16 cellular contexts compared by ENCODE assay signal in the genomic region with DNA sequence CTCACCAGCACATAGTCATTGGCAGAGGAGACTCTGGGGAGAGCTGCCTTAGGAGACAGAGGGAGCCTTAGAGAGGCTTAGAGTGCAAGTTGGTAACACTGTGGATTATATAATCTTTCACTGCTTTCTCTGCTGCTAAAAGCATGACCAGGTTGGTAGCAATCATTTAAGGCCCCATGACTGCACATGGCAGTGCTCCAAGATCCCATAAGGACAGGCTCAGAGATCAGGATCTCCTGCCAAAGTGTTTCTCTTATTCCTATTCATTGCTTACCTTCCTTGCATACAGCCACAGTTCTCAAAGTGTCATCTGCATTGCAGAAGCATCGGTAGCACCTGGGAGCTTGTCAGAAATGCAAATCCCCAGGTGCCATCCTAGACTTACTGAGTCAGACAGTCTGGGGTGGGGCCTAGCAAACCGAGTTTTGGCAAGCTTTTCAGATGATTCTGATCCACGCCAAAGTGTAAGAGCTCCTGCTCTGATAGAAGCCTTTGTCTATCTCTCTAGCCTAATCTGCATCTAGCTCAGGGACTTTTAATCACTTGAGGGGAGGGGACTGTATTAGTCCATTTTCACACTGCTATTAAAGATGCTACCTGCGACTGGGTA.
DNase-seq lines count a peak whose midpoint lies in the region; ATAC-seq and TF ChIP-seq lines count a peak whose summit lies in the region.
"Had no signal": no experiment of that assay in that cellular context is flagged by ENCODE, and none has a peak within 500 bp of the region (broad histone marks: within the 10 kb centered on the region; RNA-seq: fewer than 3 reads in every experiment).

No MANE protein-coding gene starts in this region.

- peak; percentile 6 for DNase-seq in NCI-H2029 (lab: John Stamatoyannopoulos, UW)
- DNase-seq in NCI-H2029 treated with DMSO at 0.1 percent for 48 hours (lab: John Stamatoyannopoulos, UW) = no peak
- peak; percentile 88 for DNase-seq in NCI-H1694 treated with DMSO at 0.1 percent for 48 hours (lab: John Stamatoyannopoulos, UW)
- DNase-seq in WTC11 (ENCODE audit: low spot score) = no peak
- peak; percentile 7 for DNase-seq in pons (ENCODE audit: low spot score)
- no peak for DNase-seq in activated naive CD4-positive, alpha-beta T cell treated with anti-CD3 and anti-CD28 coated beads, Interleukin-2, amount 50 U/mL, for 72 hours (ENCODE audit: low spot score in 2 of 2)
- DNase-seq: 8988T, DMS53, HCEC 1CT, IMR-90, NCI-H146, NCI-H446, NCI-H774, SIG-M5 had no signal

- peaks cover 3% of the 10 kb centered on the region; the same call in 1 of the 2 replicates for H3K9me3 Mint-ChIP-seq in WTC11
- peaks cover 16 to 30% of the 10 kb centered on the region in 2 donors for H3K9me3 Mint-ChIP-seq in activated naive CD4-positive, alpha-beta T cell treated with anti-CD3 and anti-CD28 coated beads, Interleukin-2, amount 50 U/mL, for 72 hours

- H3K4me1 Mint-ChIP-seq in WTC11 = peaks cover 57% of the 10 kb centered on the region

- no peak for TF ChIP-seq CTCF in WTC11 (IDR thresholded peaks at IDR 0.05)

- H3K4me3 Mint-ChIP-seq in WTC11 = no peak overlapping the region

- H3K27ac Mint-ChIP-seq in WTC11 = peak overlapping the region; percentile 47; the same call in 1 of the 2 replicates
- H3K27ac Mint-ChIP-seq in activated naive CD4-positive, alpha-beta T cell treated with anti-CD3 and anti-CD28 coated beads, Interleukin-2, amount 50 U/mL, for 72 hours = no peak overlapping the region

- POLR2A ChIA-PET in WTC11 (lab: Charles Lee) = no interaction called here

- H3K36me3 Mint-ChIP-seq in WTC11 = 0 out of 2 replicates have a peak, but pooled peaks cover 3% of the 10 kb centered on the region
- peaks cover 9 to 18% of the 10 kb centered on the region in 2 donors for H3K36me3 Mint-ChIP-seq in activated naive CD4-positive, alpha-beta T cell treated with anti-CD3 and anti-CD28 coated beads, Interleukin-2, amount 50 U/mL, for 72 hours

- ATAC-seq in WTC11 = no peak
- ATAC-seq in HG03354 (IDR thresholded peaks at IDR 0.05; ENCODE audit: poor library complexity, severe bottlenecking, unreplicated experiment) = no peak
- no peak for ATAC-seq in GM18870 (IDR thresholded peaks at IDR 0.05; ENCODE audit: unreplicated experiment)
- no peak for ATAC-seq in activated naive CD4-positive, alpha-beta T cell treated with anti-CD3 and anti-CD28 coated beads, Interleukin-2, amount 50 U/mL, for 72 hours

- H3K27me3 Mint-ChIP-seq in WTC11 (ENCODE audit: low read depth) = peaks cover 53% of the 10 kb centered on the region

- CTCF ChIA-PET in WTC11 (lab: Charles Lee) = interaction anchor here (1.9 to 2.2 kb wide), 2 partner anchors 10 to 42 kb away, joined by 6 to 12 read pairs; no protein-coding TSS in a partner anchor

TF ChIP-seq in WTC11, 78 proteins besides CTCF, POLR2A, EP300 and RAD21 (continues in another document):
- no peak for TF ChIP-seq SMAD3 (CRISPR knock-in tag; IDR thresholded peaks at IDR 0.05; ENCODE audit: borderline replicate concordance)
- no peak for TF ChIP-seq PRRX2 (CRISPR knock-in tag; IDR thresholded peaks at IDR 0.05)
- TF ChIP-seq NR1H2 (CRISPR knock-in tag; IDR thresholded peaks at IDR 0.05) = no peak
- TF ChIP-seq, protein P1, sequence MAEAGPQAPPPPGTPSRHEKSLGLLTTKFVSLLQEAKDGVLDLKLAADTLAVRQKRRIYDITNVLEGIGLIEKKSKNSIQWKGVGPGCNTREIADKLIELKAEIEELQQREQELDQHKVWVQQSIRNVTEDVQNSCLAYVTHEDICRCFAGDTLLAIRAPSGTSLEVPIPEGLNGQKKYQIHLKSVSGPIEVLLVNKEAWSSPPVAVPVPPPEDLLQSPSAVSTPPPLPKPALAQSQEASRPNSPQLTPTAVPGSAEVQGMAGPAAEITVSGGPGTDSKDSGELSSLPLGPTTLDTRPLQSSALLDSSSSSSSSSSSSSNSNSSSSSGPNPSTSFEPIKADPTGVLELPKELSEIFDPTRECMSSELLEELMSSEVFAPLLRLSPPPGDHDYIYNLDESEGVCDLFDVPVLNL (CRISPR knock-in tag; IDR thresholded peaks at IDR 0.05; ENCODE audit: borderline replicate concordance, low read depth) = no peak
- TF ChIP-seq, protein P2, sequence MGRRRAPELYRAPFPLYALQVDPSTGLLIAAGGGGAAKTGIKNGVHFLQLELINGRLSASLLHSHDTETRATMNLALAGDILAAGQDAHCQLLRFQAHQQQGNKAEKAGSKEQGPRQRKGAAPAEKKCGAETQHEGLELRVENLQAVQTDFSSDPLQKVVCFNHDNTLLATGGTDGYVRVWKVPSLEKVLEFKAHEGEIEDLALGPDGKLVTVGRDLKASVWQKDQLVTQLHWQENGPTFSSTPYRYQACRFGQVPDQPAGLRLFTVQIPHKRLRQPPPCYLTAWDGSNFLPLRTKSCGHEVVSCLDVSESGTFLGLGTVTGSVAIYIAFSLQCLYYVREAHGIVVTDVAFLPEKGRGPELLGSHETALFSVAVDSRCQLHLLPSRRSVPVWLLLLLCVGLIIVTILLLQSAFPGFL (CRISPR knock-in tag; IDR thresholded peaks at IDR 0.05; ENCODE audit: borderline replicate concordance) = no peak
- no peak for TF ChIP-seq GTF2I (CRISPR knock-in tag; conservative IDR thresholded peaks at IDR 0.05)
- TF ChIP-seq, protein P3, sequence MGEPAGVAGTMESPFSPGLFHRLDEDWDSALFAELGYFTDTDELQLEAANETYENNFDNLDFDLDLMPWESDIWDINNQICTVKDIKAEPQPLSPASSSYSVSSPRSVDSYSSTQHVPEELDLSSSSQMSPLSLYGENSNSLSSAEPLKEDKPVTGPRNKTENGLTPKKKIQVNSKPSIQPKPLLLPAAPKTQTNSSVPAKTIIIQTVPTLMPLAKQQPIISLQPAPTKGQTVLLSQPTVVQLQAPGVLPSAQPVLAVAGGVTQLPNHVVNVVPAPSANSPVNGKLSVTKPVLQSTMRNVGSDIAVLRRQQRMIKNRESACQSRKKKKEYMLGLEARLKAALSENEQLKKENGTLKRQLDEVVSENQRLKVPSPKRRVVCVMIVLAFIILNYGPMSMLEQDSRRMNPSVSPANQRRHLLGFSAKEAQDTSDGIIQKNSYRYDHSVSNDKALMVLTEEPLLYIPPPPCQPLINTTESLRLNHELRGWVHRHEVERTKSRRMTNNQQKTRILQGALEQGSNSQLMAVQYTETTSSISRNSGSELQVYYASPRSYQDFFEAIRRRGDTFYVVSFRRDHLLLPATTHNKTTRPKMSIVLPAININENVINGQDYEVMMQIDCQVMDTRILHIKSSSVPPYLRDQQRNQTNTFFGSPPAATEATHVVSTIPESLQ (CRISPR knock-in tag; IDR thresholded peaks at IDR 0.05) = no peak
- no peak for TF ChIP-seq TP53 (CRISPR knock-in tag; IDR thresholded peaks at IDR 0.05)
- no peak for TF ChIP-seq GABPB1 (CRISPR knock-in tag; IDR thresholded peaks at IDR 0.05)
- TF ChIP-seq, protein P4, sequence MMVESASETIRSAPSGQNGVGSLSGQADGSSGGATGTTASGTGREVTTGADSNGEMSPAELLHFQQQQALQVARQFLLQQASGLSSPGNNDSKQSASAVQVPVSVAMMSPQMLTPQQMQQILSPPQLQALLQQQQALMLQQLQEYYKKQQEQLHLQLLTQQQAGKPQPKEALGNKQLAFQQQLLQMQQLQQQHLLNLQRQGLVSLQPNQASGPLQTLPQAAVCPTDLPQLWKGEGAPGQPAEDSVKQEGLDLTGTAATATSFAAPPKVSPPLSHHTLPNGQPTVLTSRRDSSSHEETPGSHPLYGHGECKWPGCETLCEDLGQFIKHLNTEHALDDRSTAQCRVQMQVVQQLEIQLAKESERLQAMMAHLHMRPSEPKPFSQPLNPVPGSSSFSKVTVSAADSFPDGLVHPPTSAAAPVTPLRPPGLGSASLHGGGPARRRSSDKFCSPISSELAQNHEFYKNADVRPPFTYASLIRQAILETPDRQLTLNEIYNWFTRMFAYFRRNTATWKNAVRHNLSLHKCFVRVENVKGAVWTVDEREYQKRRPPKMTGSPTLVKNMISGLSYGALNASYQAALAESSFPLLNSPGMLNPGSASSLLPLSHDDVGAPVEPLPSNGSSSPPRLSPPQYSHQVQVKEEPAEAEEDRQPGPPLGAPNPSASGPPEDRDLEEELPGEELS (CRISPR knock-in tag; IDR thresholded peaks at IDR 0.05) = no peak
- TF ChIP-seq, protein P5, sequence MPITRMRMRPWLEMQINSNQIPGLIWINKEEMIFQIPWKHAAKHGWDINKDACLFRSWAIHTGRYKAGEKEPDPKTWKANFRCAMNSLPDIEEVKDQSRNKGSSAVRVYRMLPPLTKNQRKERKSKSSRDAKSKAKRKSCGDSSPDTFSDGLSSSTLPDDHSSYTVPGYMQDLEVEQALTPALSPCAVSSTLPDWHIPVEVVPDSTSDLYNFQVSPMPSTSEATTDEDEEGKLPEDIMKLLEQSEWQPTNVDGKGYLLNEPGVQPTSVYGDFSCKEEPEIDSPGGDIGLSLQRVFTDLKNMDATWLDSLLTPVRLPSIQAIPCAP (CRISPR knock-in tag; IDR thresholded peaks at IDR 0.05) = no peak
- TF ChIP-seq, protein P6, sequence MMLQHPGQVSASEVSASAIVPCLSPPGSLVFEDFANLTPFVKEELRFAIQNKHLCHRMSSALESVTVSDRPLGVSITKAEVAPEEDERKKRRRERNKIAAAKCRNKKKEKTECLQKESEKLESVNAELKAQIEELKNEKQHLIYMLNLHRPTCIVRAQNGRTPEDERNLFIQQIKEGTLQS (CRISPR knock-in tag; conservative IDR thresholded peaks at IDR 0.05) = no peak
- TF ChIP-seq MYBL2 (CRISPR knock-in tag; IDR thresholded peaks at IDR 0.05) = no peak

Comparison
In these comparisons a context has a peak if more than half of its experiments do, and no peak if none do; other contexts are left out.
1. DNase-seq: peak in NCI-H2029 (single experiment), NCI-H1694 treated with DMSO at 0.1 percent for 48 hours (single experiment) and pons (single experiment); none in NCI-H2029 treated with DMSO at 0.1 percent for 48 hours (single experiment), WTC11 (single experiment) and activated naive CD4-positive, alpha-beta T cell treated with anti-CD3 and anti-CD28 coated beads, Interleukin-2, amount 50 U/mL, for 72 hours (0 of 2).